Comparison of ENCODE assay signal across 9 cellular contexts in the genomic region with DNA sequence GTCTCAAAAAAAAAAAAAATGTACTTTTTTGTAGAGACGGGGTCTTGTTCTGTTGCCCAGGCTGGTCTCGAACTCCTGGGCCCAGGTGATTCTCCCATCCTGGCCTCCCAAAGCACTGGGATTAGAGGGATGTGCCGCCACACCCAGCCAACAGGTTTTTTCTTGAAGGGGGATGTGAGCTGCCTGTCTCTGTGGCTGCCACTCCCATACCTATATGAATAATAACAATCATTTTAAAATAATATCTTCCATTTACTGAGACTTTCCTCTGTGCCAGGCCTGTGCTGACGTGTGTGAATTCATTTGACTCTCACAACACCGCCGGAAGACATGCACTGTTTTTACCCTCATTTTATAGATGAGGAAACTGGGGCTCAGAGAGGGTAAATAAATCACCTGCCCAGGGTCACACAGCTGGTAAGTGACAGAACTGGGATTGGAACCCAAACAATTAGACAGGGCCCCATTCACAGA. TPM values are rescaled to one million over a fixed set of nuclear protein-coding genes. Genes with fewer than 3 reads are reported as not detected.
DNase-seq lines count a peak whose midpoint lies in the region; ATAC-seq and TF ChIP-seq lines count a peak whose summit lies in the region.
"Had no signal": no experiment of that assay in that cellular context is flagged by ENCODE, and none has a peak within 500 bp of the region (broad histone marks: within the 10 kb centered on the region; RNA-seq: fewer than 3 reads in every experiment).

No MANE protein-coding gene starts in this region.

- no peak overlapping the region for H3K4me3 Mint-ChIP-seq in progenitor cell of endocrine pancreas (ENCODE audit: low read depth)

- no peaks in the 10 kb centered on the region for H3K36me3 Mint-ChIP-seq in progenitor cell of endocrine pancreas (ENCODE audit: insufficient read depth)

- no peaks in the 10 kb centered on the region for H3K9me3 Mint-ChIP-seq in progenitor cell of endocrine pancreas (ENCODE audit: low read depth)

- peaks cover 18% of the 10 kb centered on the region for H3K4me1 ChIP-seq in RWPE2 (ENCODE audit: insufficient read depth, poor library complexity, severe bottlenecking)
- peaks cover 12% of the 10 kb centered on the region for H3K4me1 ChIP-seq in foreskin keratinocyte
- peaks cover 57% of the 10 kb centered on the region for H3K4me1 ChIP-seq in skeletal muscle satellite cell (ENCODE audit: control insufficient read depth, insufficient read depth, low read length)

- H3K36me3 ChIP-seq in RWPE2 (ENCODE audit: low read depth): no peaks in the 10 kb centered on the region
- no peaks in the 10 kb centered on the region for H3K36me3 ChIP-seq in skeletal muscle satellite cell (ENCODE audit: insufficient read depth, low read length)

- no peaks in the 10 kb centered on the region for H3K9me3 ChIP-seq in RWPE2 (ENCODE audit: severe bottlenecking)
- no peaks in the 10 kb centered on the region for H3K9me3 ChIP-seq in skeletal muscle satellite cell (replicated peaks; ENCODE audit: low read length)

- no peak overlapping the region for H3K9ac ChIP-seq in skeletal muscle satellite cell (ENCODE audit: low read depth, low read length)

- peak overlapping the region; percentile 96 for H3K27ac ChIP-seq in RWPE2 (ENCODE audit: poor library complexity, severe bottlenecking)
- peak overlapping the region; percentile 97 for H3K27ac ChIP-seq in foreskin keratinocyte

- ATAC-seq in RWPE2 (ENCODE audit: low read depth) (peak; percentile 69), foreskin keratinocyte (peak; percentile 64), HG02870 (IDR thresholded peaks at IDR 0.05; ENCODE audit: unreplicated experiment) (no peak)

- peak overlapping the region; percentile 56 for H3K4me2 ChIP-seq in skeletal muscle satellite cell (ENCODE audit: low read length)

- TF ChIP-seq CTCF in RWPE2 (IDR thresholded peaks at IDR 0.05; ENCODE audit: poor library complexity, severe bottlenecking): no peak
- no peak for TF ChIP-seq CTCF in foreskin keratinocyte (conservative IDR thresholded peaks at IDR 0.05)
- no peak for TF ChIP-seq CTCF in progenitor cell of endocrine pancreas (IDR thresholded peaks at IDR 0.05; ENCODE audit: unreplicated experiment)

- no peak overlapping the region for H3K4me3 ChIP-seq in RWPE2 (ENCODE audit: severe bottlenecking)
- H3K4me3 ChIP-seq in skeletal muscle satellite cell (ENCODE audit: low read length): no peak overlapping the region

- H3K4me1 Mint-ChIP-seq in progenitor cell of endocrine pancreas (ENCODE audit: low read depth): no peaks in the 10 kb centered on the region

- DNase-seq in D341Med (ENCODE audit: low spot score) (peak; percentile 18), RWPE2 (ENCODE audit: low spot score) (peak; percentile 87), foreskin keratinocyte (peak; percentile 94 to 96), progenitor cell of endocrine pancreas (ENCODE audit: low spot score, unreplicated experiment) (no peak), hepatic stellate cell (ENCODE audit: low spot score) (no peak), COLO829 (ENCODE audit: low spot score) (no peak)

- H3K27ac Mint-ChIP-seq in progenitor cell of endocrine pancreas: no peak overlapping the region

- no peaks in the 10 kb centered on the region for H3K27me3 ChIP-seq in RWPE2 (ENCODE audit: insufficient read depth, poor library complexity, severe bottlenecking)
- no peaks in the 10 kb centered on the region for H3K27me3 ChIP-seq in foreskin keratinocyte
- H3K27me3 ChIP-seq in skeletal muscle satellite cell (ENCODE audit: control insufficient read depth, insufficient read depth, low read length): no peaks in the 10 kb centered on the region

- peaks cover 36% of the 10 kb centered on the region for H3K27me3 Mint-ChIP-seq in progenitor cell of endocrine pancreas

RNA-seq across cellular contexts. Expression of a gene that starts 7.2 kb away (rescaled TPM):
- total RNA-seq in foreskin keratinocyte (3.5 and 5.2 TPM in 2 replicates), progenitor cell of endocrine pancreas (2.9 and 3.8 TPM in 2 replicates)
- 6.8 and 8.8 TPM in 2 replicates for polyA plus RNA-seq in foreskin keratinocyte
- 5.7 and 5.8 TPM in 2 replicates for total RNA-seq in skeletal muscle satellite cell (2012; rRNA removed)

RNA-seq across cellular contexts. Expression of a gene that starts 36.4 kb away (rescaled TPM):
- total RNA-seq in foreskin keratinocyte (40.5 and 44.8 TPM in 2 replicates), progenitor cell of endocrine pancreas (15.4 and 16.2 TPM in 2 replicates)
- polyA plus RNA-seq in foreskin keratinocyte: 46.3 and 46.9 TPM in 2 replicates
- total RNA-seq in skeletal muscle satellite cell (2012; rRNA removed): not detected in 2 replicates
- total RNA-seq: HT1080 had no signal

RNA-seq across cellular contexts. Expression of a gene that starts 42.3 kb away (rescaled TPM):
- total RNA-seq in foreskin keratinocyte (not detected in 2 replicates), progenitor cell of endocrine pancreas (not detected in 2 replicates)
- not detected in 2 replicates for polyA plus RNA-seq in foreskin keratinocyte
- not detected in 2 replicates for total RNA-seq in skeletal muscle satellite cell (2012; rRNA removed)
- total RNA-seq: HT1080 had no signal

Comparison
In these comparisons a context has a peak if more than half of its experiments do, and no peak if none do; other contexts are left out.
1. DNase-seq: peak in D341Med (single experiment), RWPE2 (single experiment) and foreskin keratinocyte (2 of 2); none in progenitor cell of endocrine pancreas (single experiment), hepatic stellate cell (single experiment) and COLO829 (single experiment).